Comparison of ENCODE assay signal across 8 cellular contexts in genomic region chr1:211606327-211606913, GRCh38. TPM values are rescaled to one million over a fixed set of nuclear protein-coding genes. Genes with fewer than 3 reads are reported as not detected.
DNase-seq lines count a peak whose midpoint lies in the region; ATAC-seq and TF ChIP-seq lines count a peak whose summit lies in the region.

No MANE protein-coding gene starts in this region.

- H3K9me3 Mint-ChIP-seq in T-cell = no peaks in the 10 kb centered on the region
- no peaks in the 10 kb centered on the region for H3K9me3 Mint-ChIP-seq in osteocyte (ENCODE audit: unreplicated experiment)
- H3K9me3 Mint-ChIP-seq in H9 = no peaks in the 10 kb centered on the region

- H2AK5ac ChIP-seq in H9 (ENCODE audit: insufficient read length, low read length) = no peak overlapping the region

- no peak for TF ChIP-seq CTCF in osteocyte (IDR thresholded peaks at IDR 0.05)
- no peak for TF ChIP-seq CTCF in H9 (conservative IDR thresholded peaks at IDR 0.05)

- H3K9me3 ChIP-seq in mucosa of rectum (ENCODE audit: control insufficient read depth in 2 of 2, low read length in 2 of 2) = no peaks in the 10 kb centered on the region
- H3K9me3 ChIP-seq in H9 (ENCODE audit: control insufficient read depth, low read depth, low read length) = no peaks in the 10 kb centered on the region

- H3K79me1 ChIP-seq in H9 (ENCODE audit: insufficient read depth, low read depth, low read length, poor library complexity, severe bottlenecking) = no peaks in the 10 kb centered on the region

- H3K4me1 Mint-ChIP-seq in T-cell = peaks cover 20 to 27% (median 27%) of the 10 kb centered on the region in 3 donors
- H3K4me1 Mint-ChIP-seq in osteocyte (ENCODE audit: unreplicated experiment) = peaks cover 31% of the 10 kb centered on the region
- H3K4me1 Mint-ChIP-seq in H9 = peaks cover 0 to 12% of the 10 kb centered on the region in 2 experiments; a peak in 2 of 4 replicates

- H3K4ac ChIP-seq in H9 (ENCODE audit: low read depth, low read length) = no peak overlapping the region

- H3K36me3 ChIP-seq in mucosa of rectum (ENCODE audit: control insufficient read depth in 2 of 2, insufficient read depth in 2 of 2, low read length in 2 of 2) = no peaks in the 10 kb centered on the region

- WGBS in H9 (ENCODE audit: extremely low coverage, insufficient read length, low lambda C conversion rate) = no CpG with 5 or more reads among the region's 8 CpGs

- no peak overlapping the region for H4K5ac ChIP-seq in H9 (ENCODE audit: insufficient read length, low read depth, low read length)

- H3K4me3 Mint-ChIP-seq in T-cell = peak overlapping the region; percentile 76 to 81 (median 80)
- H3K4me3 Mint-ChIP-seq in osteocyte (ENCODE audit: unreplicated experiment) = no peak overlapping the region
- H3K4me3 Mint-ChIP-seq in H9 = no peak overlapping the region

- DNase-seq in activated T-cell treated with anti-CD3 and anti-CD28 coated beads, Interleukin-2, amount 50 U/mL, for 1 hour = peak; percentile 27
- DNase-seq in activated T-cell treated with anti-CD3 and anti-CD28 coated beads for 4 hours (no peak), T-cell (peak in 13 of 34 experiments; percentile 4 to 38 (median 14)), osteocyte (ENCODE audit: extremely low spot score, unreplicated experiment) (no peak), H9 (no peak)
- no peak for DNase-seq in stimulated activated naive CD4-positive, alpha-beta T cell treated with Interleukin-2 at 50 U/mL for 16 hours (lab: John Stamatoyannopoulos, UW)

- H2AFZ ChIP-seq in H9 (ENCODE audit: low read length) = no peak overlapping the region

- no peaks in the 10 kb centered on the region for H3K79me2 ChIP-seq in H9 (ENCODE audit: insufficient read depth, low read length)

- peak; percentile 21 for ATAC-seq in HG02938 (IDR thresholded peaks at IDR 0.05; ENCODE audit: unreplicated experiment)
- peak; percentile 67 to 94 (median 78) for ATAC-seq in T-cell (replicated peaks in 1 of 4)

- H2BK120ac ChIP-seq in H9 (ENCODE audit: low read depth, low read length, poor library complexity, severe bottlenecking) = no peak overlapping the region

- H3K18ac ChIP-seq in H9 (ENCODE audit: insufficient read length, low read depth, low read length) = no peak overlapping the region

- no peaks in the 10 kb centered on the region for H3K23me2 ChIP-seq in H9 (ENCODE audit: insufficient read length, low read depth, low read length, poor library complexity, severe bottlenecking)

- H3K27ac Mint-ChIP-seq in T-cell (peak overlapping the region; percentile 85 to 95), osteocyte (ENCODE audit: unreplicated experiment) (no peak overlapping the region), H9 (peak overlapping the region in 1 of 3 experiments; percentile 53; a peak in 2 of 7 replicates)

- H3K27ac ChIP-seq in mucosa of rectum (ENCODE audit: low read depth in 2 of 2, low read length in 2 of 2) (peak overlapping the region in 1 of 2 donors; percentile 43), H9 (ENCODE audit: insufficient read length, low read depth, low read length) (no peak overlapping the region)

- H3K4me2 ChIP-seq in H9 (ENCODE audit: insufficient read depth, insufficient read length, low read length) = no peak overlapping the region

- H3K4me1 ChIP-seq in mucosa of rectum (ENCODE audit: control insufficient read depth in 2 of 2, insufficient read depth in 2 of 2, low read length in 2 of 2) = peaks cover 4 to 6% of the 10 kb centered on the region in 2 donors
- no peaks in the 10 kb centered on the region for H3K4me1 ChIP-seq in H9 (ENCODE audit: insufficient read depth, low read length)

- no peaks in the 10 kb centered on the region for H3K36me3 Mint-ChIP-seq in T-cell
- no peaks in the 10 kb centered on the region for H3K36me3 Mint-ChIP-seq in osteocyte (ENCODE audit: unreplicated experiment)
- H3K36me3 Mint-ChIP-seq in H9 (ENCODE audit: insufficient read depth in 1 of 3, low read depth in 3 of 3) = no peaks in the 10 kb centered on the region

- H3K27me3 ChIP-seq in mucosa of rectum (ENCODE audit: control insufficient read depth in 2 of 2, insufficient read depth in 2 of 2, low read length in 2 of 2) (no peaks in the 10 kb centered on the region), H9 (ENCODE audit: insufficient read depth, low read length) (no peaks in the 10 kb centered on the region)

- no peak overlapping the region for H2BK12ac ChIP-seq in H9 (ENCODE audit: insufficient read length, low read depth, low read length)

- no peak overlapping the region for H2BK20ac ChIP-seq in H9 (ENCODE audit: low read depth, low read length, poor library complexity, severe bottlenecking)

- no peak overlapping the region for H3K56ac ChIP-seq in H9 (ENCODE audit: insufficient read length, low read depth, low read length)

- POLR2A ChIA-PET in T-cell (lab: Charles Lee) = interaction anchor here in 1 of 2 donors (0.6 kb wide), 1 partner anchor 54 kb away, joined by 3 read pairs; no protein-coding TSS in a partner anchor

- H2BK15ac ChIP-seq in H9 (ENCODE audit: low read depth, low read length) = no peak overlapping the region

- no peak overlapping the region for H3K9ac ChIP-seq in mucosa of rectum (ENCODE audit: low read depth in 1 of 2, low read length in 2 of 2)
- H3K9ac ChIP-seq in H9 (ENCODE audit: extremely low read depth, insufficient read length, low read length) = no peak overlapping the region

- no peak overlapping the region for H3T11ph ChIP-seq in H9 (ENCODE audit: low read length)

- CTCF ChIA-PET in T-cell (lab: Charles Lee) = interaction anchor here in 1 of 2 donors (0.8 to 3.1 kb wide), 3 partner anchors 19 to 429 kb away, joined by 3 to 14 read pairs (median 9); partner anchors contain the start of genes DTL, INTS7 and SLC30A1

- H4K8ac ChIP-seq in H9 (replicated peaks; ENCODE audit: insufficient read length, low read depth, low read length) = no peak overlapping the region

- no peaks in the 10 kb centered on the region for H3K27me3 Mint-ChIP-seq in T-cell
- H3K27me3 Mint-ChIP-seq in osteocyte (ENCODE audit: unreplicated experiment) = no peaks in the 10 kb centered on the region
- peaks cover 2% of the 10 kb centered on the region; the same call in 1 of the 2 replicates for H3K27me3 Mint-ChIP-seq in H9 (ENCODE audit: low read depth)

- H4K20me1 ChIP-seq in H9 (ENCODE audit: control insufficient read depth, insufficient read depth, insufficient read length) = no peaks in the 10 kb centered on the region

- no peak overlapping the region for H3K23ac ChIP-seq in H9 (ENCODE audit: insufficient read length, low read depth, low read length)

- H2BK5ac ChIP-seq in H9 (ENCODE audit: insufficient read length, low read length) = no peak overlapping the region

- no peak overlapping the region for H4K91ac ChIP-seq in H9 (ENCODE audit: insufficient read length, low read depth, low read length)

- peak overlapping the region; percentile 38 to 49 for H3K4me3 ChIP-seq in mucosa of rectum (ENCODE audit: low read length in 2 of 2)

- no peak overlapping the region for H3K14ac ChIP-seq in H9 (ENCODE audit: insufficient read depth, low read length)

RNA-seq across cellular contexts. Expression of gene SLC30A1, which starts 27.5 kb away (rescaled TPM):
- total RNA-seq in T-cell (10 to 100 TPM in 2 of 5 donors, 1 to 10 TPM in 3; 4.7 to 11.8 (median 9.4) TPM), osteocyte (12.1 and 14.2 TPM in 2 replicates), H9 (2021) (17.1 and 17.3 TPM in 2 replicates)

Comparison
In these comparisons a context has a peak if more than half of its experiments do, and no peak if none do; other contexts are left out.
1. H3K4me3 Mint-ChIP-seq: peak in T-cell (3 of 3); none in osteocyte (single experiment) and H9 (0 of 2).